ENCODE assay signal across 17 cellular contexts in genomic region chr3:188021502-188022040, GRCh38.
DNase-seq lines count a peak whose midpoint lies in the region; ATAC-seq lines count a peak whose summit lies in the region.
"Had no signal": no experiment of that assay in that cellular context is flagged by ENCODE, and none has a peak within 500 bp of the region (broad histone marks: within the 10 kb centered on the region; RNA-seq: fewer than 3 reads in every experiment).

No MANE protein-coding gene starts in this region.

- DNase-seq in CD1c-positive myeloid dendritic cell (ENCODE audit: extremely low spot score) (peak; percentile 92), M059J (ENCODE audit: low read depth) (peak; percentile 72), posterior vena cava (ENCODE audit: low spot score) (no peak), NCI-H187 (lab: John Stamatoyannopoulos, UW) (no peak)
- no peak for DNase-seq in natural killer cell treated with Interleukin-12 subunit alpha and Interleukin-12 subunit beta and Interleukin-15 and Interleukin-18, amount 100 ng/mL, for 72 hours (ENCODE audit: low spot score)
- no peak for DNase-seq in activated T-helper 1 cell treated with anti-CD3 and anti-CD28 coated beads, Interleukin-12 subunit alpha, Interleukin-12 subunit beta, Interleukin-2, Interleukin-4 antibody, amounts not matched to agents 30 ng/mL and 10 ng/mL and 1 ng/mL, durations not matched to agents 14 hours and 24 hours and 36 hours (ENCODE audit: low spot score)
- DNase-seq: activated CD4-positive, CD25-positive, alpha-beta regulatory T cell treated with anti-CD3 and anti-CD28 coated beads, Interleukin-2, amount 50 U/mL, for 72 hours; DMS79; dorsolateral prefrontal cortex; NCI-H1105; NCI-H510A; stimulated activated CD4-positive, alpha-beta T cell treated with anti-CD3 and anti-CD28 coated beads, Interleukin-15, amount 100 ng/mL, for 24 hours; T-cell had no signal

- intact Hi-C loops in dendritic cell treated with granulocyte-macrophage colony-stimulating factor and Interleukin-4, amounts not matched to agents 40 ng/mL and 50 ng/mL, for 4 days (cut with micrococcal nuclease): loop anchor here (5.0 kb wide), 1 partner anchor 274 kb away; the partner anchor contains the start of gene BCL6
- intact Hi-C loops in posterior vena cava (cut with DNase I): no loop called here
- intact Hi-C loops in activated T-helper 1 cell treated with anti-CD3 and anti-CD28 coated beads, Interleukin-12 subunit alpha, Interleukin-12 subunit beta, Interleukin-2, Interleukin-4 antibody, amounts not matched to agents 30 ng/mL and 10 ng/mL and 1 ng/mL, durations not matched to agents 14 hours and 24 hours and 36 hours (cut with micrococcal nuclease): no loop called here

- ATAC-seq in natural killer cell treated with Interleukin-12 subunit alpha and Interleukin-12 subunit beta and Interleukin-15 and Interleukin-18, amount 100 ng/mL, for 72 hours: peak in 1 of 2 donors; percentile 65
- ATAC-seq in GM21515 (IDR thresholded peaks at IDR 0.05; ENCODE audit: unreplicated experiment): no peak
- ATAC-seq: GM12878, Panc1, T-cell had no signal

- H3K4me1 Mint-ChIP-seq in dendritic cell treated with granulocyte-macrophage colony-stimulating factor and Interleukin-4, amounts not matched to agents 40 ng/mL and 50 ng/mL, for 4 days (ENCODE audit: low read depth): peaks cover 29% of the 10 kb centered on the region
- peaks cover 8 to 28% of the 10 kb centered on the region in 2 donors for H3K4me1 Mint-ChIP-seq in natural killer cell treated with Interleukin-12 subunit alpha and Interleukin-12 subunit beta and Interleukin-15 and Interleukin-18, amount 100 ng/mL, for 72 hours (ENCODE audit: low read depth in 2 of 2)
- H3K4me1 Mint-ChIP-seq in activated T-helper 1 cell treated with anti-CD3 and anti-CD28 coated beads, Interleukin-12 subunit alpha, Interleukin-12 subunit beta, Interleukin-2, Interleukin-4 antibody, amounts not matched to agents 30 ng/mL and 10 ng/mL and 1 ng/mL, durations not matched to agents 14 hours and 24 hours and 36 hours (ENCODE audit: low read depth): peaks cover 7% of the 10 kb centered on the region

- peaks cover 2% of the 10 kb centered on the region for H3K27me3 Mint-ChIP-seq in dendritic cell treated with granulocyte-macrophage colony-stimulating factor and Interleukin-4, amounts not matched to agents 40 ng/mL and 50 ng/mL, for 4 days
- H3K27me3 Mint-ChIP-seq in natural killer cell treated with Interleukin-12 subunit alpha and Interleukin-12 subunit beta and Interleukin-15 and Interleukin-18, amount 100 ng/mL, for 72 hours: no peaks in the 10 kb centered on the region
- H3K27me3 Mint-ChIP-seq in activated T-helper 1 cell treated with anti-CD3 and anti-CD28 coated beads, Interleukin-12 subunit alpha, Interleukin-12 subunit beta, Interleukin-2, Interleukin-4 antibody, amounts not matched to agents 30 ng/mL and 10 ng/mL and 1 ng/mL, durations not matched to agents 14 hours and 24 hours and 36 hours (ENCODE audit: insufficient read depth): peaks cover 8% of the 10 kb centered on the region
- H3K27me3 Mint-ChIP-seq: T-cell had no signal

- peak overlapping the region; percentile 74 for H3K27ac Mint-ChIP-seq in dendritic cell treated with granulocyte-macrophage colony-stimulating factor and Interleukin-4, amounts not matched to agents 40 ng/mL and 50 ng/mL, for 4 days
- H3K27ac Mint-ChIP-seq in natural killer cell treated with Interleukin-12 subunit alpha and Interleukin-12 subunit beta and Interleukin-15 and Interleukin-18, amount 100 ng/mL, for 72 hours: peak overlapping the region; percentile 32 to 70
- H3K27ac Mint-ChIP-seq in activated T-helper 1 cell treated with anti-CD3 and anti-CD28 coated beads, Interleukin-12 subunit alpha, Interleukin-12 subunit beta, Interleukin-2, Interleukin-4 antibody, amounts not matched to agents 30 ng/mL and 10 ng/mL and 1 ng/mL, durations not matched to agents 14 hours and 24 hours and 36 hours: no peak overlapping the region
- H3K27ac Mint-ChIP-seq: T-cell had no signal

- no peak overlapping the region for H3K4me3 Mint-ChIP-seq in dendritic cell treated with granulocyte-macrophage colony-stimulating factor and Interleukin-4, amounts not matched to agents 40 ng/mL and 50 ng/mL, for 4 days
- H3K4me3 Mint-ChIP-seq in natural killer cell treated with Interleukin-12 subunit alpha and Interleukin-12 subunit beta and Interleukin-15 and Interleukin-18, amount 100 ng/mL, for 72 hours: no peak overlapping the region
- no peak overlapping the region for H3K4me3 Mint-ChIP-seq in activated T-helper 1 cell treated with anti-CD3 and anti-CD28 coated beads, Interleukin-12 subunit alpha, Interleukin-12 subunit beta, Interleukin-2, Interleukin-4 antibody, amounts not matched to agents 30 ng/mL and 10 ng/mL and 1 ng/mL, durations not matched to agents 14 hours and 24 hours and 36 hours
- H3K4me3 Mint-ChIP-seq: T-cell had no signal

- no peaks in the 10 kb centered on the region for H3K36me3 Mint-ChIP-seq in dendritic cell treated with granulocyte-macrophage colony-stimulating factor and Interleukin-4, amounts not matched to agents 40 ng/mL and 50 ng/mL, for 4 days (ENCODE audit: low read depth)
- no peaks in the 10 kb centered on the region for H3K36me3 Mint-ChIP-seq in natural killer cell treated with Interleukin-12 subunit alpha and Interleukin-12 subunit beta and Interleukin-15 and Interleukin-18, amount 100 ng/mL, for 72 hours
- H3K36me3 Mint-ChIP-seq in activated T-helper 1 cell treated with anti-CD3 and anti-CD28 coated beads, Interleukin-12 subunit alpha, Interleukin-12 subunit beta, Interleukin-2, Interleukin-4 antibody, amounts not matched to agents 30 ng/mL and 10 ng/mL and 1 ng/mL, durations not matched to agents 14 hours and 24 hours and 36 hours (ENCODE audit: low read depth): peaks cover 4% of the 10 kb centered on the region
- H3K36me3 Mint-ChIP-seq: T-cell had no signal

- peaks cover 7% of the 10 kb centered on the region for H3K9me3 Mint-ChIP-seq in dendritic cell treated with granulocyte-macrophage colony-stimulating factor and Interleukin-4, amounts not matched to agents 40 ng/mL and 50 ng/mL, for 4 days
- H3K9me3 Mint-ChIP-seq in natural killer cell treated with Interleukin-12 subunit alpha and Interleukin-12 subunit beta and Interleukin-15 and Interleukin-18, amount 100 ng/mL, for 72 hours: peaks cover 4% of the 10 kb centered on the region
- peaks cover 25% of the 10 kb centered on the region for H3K9me3 Mint-ChIP-seq in activated T-helper 1 cell treated with anti-CD3 and anti-CD28 coated beads, Interleukin-12 subunit alpha, Interleukin-12 subunit beta, Interleukin-2, Interleukin-4 antibody, amounts not matched to agents 30 ng/mL and 10 ng/mL and 1 ng/mL, durations not matched to agents 14 hours and 24 hours and 36 hours
- H3K9me3 Mint-ChIP-seq: T-cell had no signal

Comparison
In these comparisons a context has a peak if more than half of its experiments do, and no peak if none do; other contexts are left out.
1. DNase-seq: peak in CD1c-positive myeloid dendritic cell (single experiment) and M059J (single experiment); none in natural killer cell treated with Interleukin-12 subunit alpha and Interleukin-12 subunit beta and Interleukin-15 and Interleukin-18, amount 100 ng/mL, for 72 hours (single experiment), posterior vena cava (single experiment), activated T-helper 1 cell treated with anti-CD3 and anti-CD28 coated beads, Interleukin-12 subunit alpha, Interleukin-12 subunit beta, Interleukin-2, Interleukin-4 antibody, amounts not matched to agents 30 ng/mL and 10 ng/mL and 1 ng/mL, durations not matched to agents 14 hours and 24 hours and 36 hours (single experiment) and NCI-H187 (0 of 2).